Comparison of ENCODE assay signal across 5 cellular contexts in genomic region chr13:108927615-108928014, GRCh38.
"Had no signal": no experiment of that assay in that cellular context is flagged by ENCODE, and none has a peak within 500 bp of the region (broad histone marks: within the 10 kb centered on the region; RNA-seq: fewer than 3 reads in every experiment).

No MANE protein-coding gene starts in this region.

- ATAC-seq: HepG2, K562 had no signal

- DNase-seq: IMR-90, KBM-7, KG1 had no signal
